23 cellular contexts compared by ENCODE assay signal in genomic region chr4:166153539-166153938, GRCh38.
DNase-seq lines count a peak whose midpoint lies in the region; ATAC-seq and TF ChIP-seq lines count a peak whose summit lies in the region.
"Had no signal": no experiment of that assay in that cellular context is flagged by ENCODE, and none has a peak within 500 bp of the region (broad histone marks: within the 10 kb centered on the region; RNA-seq: fewer than 3 reads in every experiment).

No MANE protein-coding gene starts in this region.

- in situ Hi-C loops in GM23248 (cut with MboI), result loop anchor here (25.0 kb wide), 2 partner anchors 1484 to 1909 kb away; no protein-coding TSS in a partner anchor

- DNase-seq in GM23248 (peak; percentile 36), adipocyte (ENCODE audit: low read depth) (peak; percentile 59), fibroblast of the conjunctiva (ENCODE audit: low read depth) (peak; percentile 42), skeletal muscle cell (ENCODE audit: low read depth) (peak; percentile 76), activated gamma-delta T cell treated with Interleukin-2 at 50 U/mL for 16 hours (no peak), NCI-H345 treated with DMSO at 0.1 percent for 48 hours (lab: John Stamatoyannopoulos, UW; ENCODE audit: unreplicated experiment) (no peak)
- DNase-seq: AML-193; body of pancreas; gastrocnemius medialis; kidney glomerular epithelial cell; mesendoderm; natural killer cell; NCI-H1048; NCI-H2081 treated with DMSO at 0.1 percent for 48 hours; NK-92 treated with Interleukin-12 subunit alpha and Interleukin-12 subunit beta, amount 100 ng/mL, for 24 hours; pancreas; sigmoid colon; stimulated activated naive B cell treated with anti-CD40 and anti-IgM and Interleukin-4, amounts not matched to agents 10 μg/mL and 1 μg/mL and 100 μg/mL, for 72 hours had no signal

- H3K79me2 ChIP-seq in GM23248 (ENCODE audit: insufficient read depth), result no peaks in the 10 kb centered on the region

- H3K9me3 ChIP-seq in GM23248 (ENCODE audit: low read depth) (no peaks in the 10 kb centered on the region), adipocyte (ENCODE audit: control insufficient read depth, low read length) (no peaks in the 10 kb centered on the region)
- H3K9me3 ChIP-seq: body of pancreas, gastrocnemius medialis, pancreas, sigmoid colon, tibial nerve had no signal

- H3K9me2 ChIP-seq in GM23248 (ENCODE audit: insufficient read depth), result no peaks in the 10 kb centered on the region

- no peak overlapping the region for H3K27ac ChIP-seq in GM23248
- H3K27ac ChIP-seq: body of pancreas, coronary artery, gastrocnemius medialis, KMS-11, pancreas, RWPE1, sigmoid colon, tibial nerve had no signal

- no peaks in the 10 kb centered on the region for H3F3A ChIP-seq in GM23248 (ENCODE audit: insufficient read depth)

- H3K36me3 ChIP-seq in GM23248 (ENCODE audit: low read depth), result no peaks in the 10 kb centered on the region
- no peaks in the 10 kb centered on the region for H3K36me3 ChIP-seq in adipocyte (ENCODE audit: control insufficient read depth, insufficient read depth, low read length, severe bottlenecking)
- H3K36me3 ChIP-seq: gastrocnemius medialis, pancreas, sigmoid colon, tibial nerve had no signal

- no peak overlapping the region for H2AFZ ChIP-seq in GM23248

- H3K4me3 ChIP-seq in GM23248, result no peak overlapping the region
- H3K4me3 ChIP-seq in adipocyte (ENCODE audit: low read length), result no peak overlapping the region
- no peak overlapping the region for H3K4me3 ChIP-seq in skeletal muscle cell (ENCODE audit: low read depth, low read length)
- H3K4me3 ChIP-seq: body of pancreas, coronary artery, gastrocnemius medialis, pancreas, sigmoid colon, tibial nerve had no signal

- no peaks in the 10 kb centered on the region for H3K27me3 ChIP-seq in GM23248 (replicated peaks; ENCODE audit: insufficient read depth)
- H3K27me3 ChIP-seq in adipocyte (replicated peaks; ENCODE audit: control insufficient read depth, insufficient read depth, low read length), result peaks cover 62% of the 10 kb centered on the region
- H3K27me3 ChIP-seq: body of pancreas, gastrocnemius medialis, pancreas, sigmoid colon, tibial nerve had no signal

- no peaks in the 10 kb centered on the region for H4K20me1 ChIP-seq in GM23248 (ENCODE audit: insufficient read depth)

- ATAC-seq in SK-N-SH treated with all-trans-retinoic acid at 6 μM for 48 hours, result no peak
- ATAC-seq: body of pancreas; gastrocnemius medialis; natural killer cell; stimulated activated naive B cell treated with anti-CD40 and anti-IgM and Interleukin-4, amounts not matched to agents 10 μg/mL and 1 μg/mL and 100 μg/mL, for 72 hours had no signal

- H3K4me2 ChIP-seq in GM23248 (ENCODE audit: unreplicated experiment), result no peak overlapping the region
- H3K4me2 ChIP-seq: KMS-11 had no signal

- H3K9ac ChIP-seq in GM23248 (no peak overlapping the region), adipocyte (ENCODE audit: low read length) (no peak overlapping the region)
- H3K9ac ChIP-seq: KMS-11 had no signal

- H3K4me1 ChIP-seq in GM23248 (ENCODE audit: insufficient read depth) (no peaks in the 10 kb centered on the region), adipocyte (ENCODE audit: control insufficient read depth, insufficient read depth, low read length) (peaks cover 11% of the 10 kb centered on the region)
- H3K4me1 ChIP-seq: body of pancreas, gastrocnemius medialis, pancreas, sigmoid colon had no signal

TF ChIP-seq in SK-N-SH treated with all-trans-retinoic acid at 6 μM for 48 hours, 23 proteins besides CTCF, POLR2A, EP300 and RAD21:
- no peak for TF ChIP-seq ISL1 (CRISPR knock-in tag; IDR thresholded peaks at IDR 0.05)
TF ChIP-seq in SK-N-SH treated with all-trans-retinoic acid at 6 μM for 48 hours: peak in this region for 0.

Comparison
In these comparisons a context has a peak if more than half of its experiments do, and no peak if none do; other contexts are left out.
1. DNase-seq: peak in GM23248 (single experiment), adipocyte (single experiment), fibroblast of the conjunctiva (single experiment) and skeletal muscle cell (single experiment); none in activated gamma-delta T cell treated with Interleukin-2 at 50 U/mL for 16 hours (single experiment) and NCI-H345 treated with DMSO at 0.1 percent for 48 hours (single experiment).